In the genomic region with DNA sequence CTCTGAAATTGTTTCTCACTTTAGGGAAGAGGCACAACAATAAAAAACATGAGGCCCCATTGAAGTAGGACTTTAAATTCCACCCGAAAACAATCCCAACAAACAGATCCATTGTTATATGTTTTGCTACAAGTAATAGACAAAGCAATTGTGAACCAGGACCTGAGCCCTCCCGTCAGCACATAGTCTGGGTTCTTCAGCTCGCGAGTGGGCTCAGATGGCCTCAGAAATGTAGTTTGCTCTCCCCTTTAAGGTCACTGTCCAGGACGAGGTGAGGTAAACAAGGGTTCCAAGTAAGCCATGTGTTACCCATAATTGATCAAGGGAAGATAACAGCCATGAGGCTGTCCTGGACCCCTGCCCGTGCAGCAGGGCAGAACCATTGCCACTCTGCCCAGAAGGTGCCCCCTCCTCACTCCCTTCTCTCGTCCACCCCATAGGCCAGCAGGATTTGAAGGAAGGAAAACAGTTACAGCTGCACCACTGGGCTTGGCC, we compare ENCODE assay signal across 30 cellular contexts.
DNase-seq lines count a peak whose midpoint lies in the region; ATAC-seq and TF ChIP-seq lines count a peak whose summit lies in the region.
"Had no signal": no experiment of that assay in that cellular context is flagged by ENCODE, and none has a peak within 500 bp of the region (broad histone marks: within the 10 kb centered on the region; RNA-seq: fewer than 3 reads in every experiment).

No MANE protein-coding gene starts in this region.

- H3K4me3 ChIP-seq in SK-N-SH (ENCODE audit: low read depth in 2 of 2, low read length in 1 of 2): no peak overlapping the region
- H3K4me3 ChIP-seq: HAP-1, heart right ventricle, lung, mucosa of descending colon had no signal

- no peaks in the 10 kb centered on the region for H3K9me2 ChIP-seq in SK-N-SH

- no peaks in the 10 kb centered on the region for H4K20me1 ChIP-seq in SK-N-SH (ENCODE audit: insufficient read depth)

- H3K4me3 Mint-ChIP-seq in type B pancreatic cell (no peak overlapping the region), glutamatergic neuron (ENCODE audit: unreplicated experiment) (no peak overlapping the region)
- H3K4me3 Mint-ChIP-seq: activated naive CD8-positive, alpha-beta T cell treated with anti-CD3 and anti-CD28 coated beads for 36 hours; dendritic cell treated with granulocyte-macrophage colony-stimulating factor and Interleukin-4, amounts not matched to agents 40 ng/mL and 50 ng/mL, for 4 days; endodermal cell; stimulated activated effector memory CD8-positive, alpha-beta T cell treated with anti-CD3 and anti-CD28 coated beads, Interleukin-12 subunit alpha, Interleukin-12 subunit beta, amount 100 ng/mL, for 72 hours had no signal

- no peaks in the 10 kb centered on the region for H3K36me3 ChIP-seq in SK-N-SH (replicated peaks in 1 of 2; ENCODE audit: control insufficient read depth in 1 of 2, insufficient read depth in 2 of 2, low read length in 1 of 2)
- H3K36me3 ChIP-seq: HAP-1, heart right ventricle had no signal

- POLR2A ChIA-PET in SK-N-SH (lab: Yijun Ruan, JAX): no interaction called here

- H3K9ac ChIP-seq in SK-N-SH: no peak overlapping the region

- H3K9me3 Mint-ChIP-seq in type B pancreatic cell (no peaks in the 10 kb centered on the region), glutamatergic neuron (ENCODE audit: unreplicated experiment) (no peaks in the 10 kb centered on the region)
- H3K9me3 Mint-ChIP-seq: activated naive CD8-positive, alpha-beta T cell treated with anti-CD3 and anti-CD28 coated beads for 36 hours; dendritic cell treated with granulocyte-macrophage colony-stimulating factor and Interleukin-4, amounts not matched to agents 40 ng/mL and 50 ng/mL, for 4 days; endodermal cell; stimulated activated effector memory CD8-positive, alpha-beta T cell treated with anti-CD3 and anti-CD28 coated beads, Interleukin-12 subunit alpha, Interleukin-12 subunit beta, amount 100 ng/mL, for 72 hours had no signal

- TF ChIP-seq CTCF in SK-N-SH (IDR thresholded peaks at IDR 0.05) (no peak), type B pancreatic cell (conservative IDR thresholded peaks at IDR 0.05) (no peak), glutamatergic neuron (IDR thresholded peaks at IDR 0.05; ENCODE audit: partially characterized antibody, unreplicated experiment) (no peak)

- H3K27me3 Mint-ChIP-seq in type B pancreatic cell (peaks cover 5% of the 10 kb centered on the region), glutamatergic neuron (ENCODE audit: unreplicated experiment) (no peaks in the 10 kb centered on the region)
- H3K27me3 Mint-ChIP-seq: dendritic cell treated with granulocyte-macrophage colony-stimulating factor and Interleukin-4, amounts not matched to agents 40 ng/mL and 50 ng/mL, for 4 days had no signal

- no peak for TF ChIP-seq RAD21 in SK-N-SH (IDR thresholded peaks at IDR 0.05; ENCODE audit: low read length)

- no peak overlapping the region for H3K27ac ChIP-seq in SK-N-SH (ENCODE audit: low read depth in 2 of 2, low read length in 1 of 2)
- H3K27ac ChIP-seq: C4-2B, heart right ventricle had no signal

- H3K4me1 ChIP-seq in SK-N-SH (ENCODE audit: control insufficient read depth in 1 of 2, insufficient read depth in 2 of 2, low read depth in 1 of 2, low read length in 1 of 2): peaks cover 0 to 7% of the 10 kb centered on the region in 2 experiments; a peak in 1 of 4 replicates
- H3K4me1 ChIP-seq: Caco-2 had no signal

- no peaks in the 10 kb centered on the region for H3K9me3 ChIP-seq in SK-N-SH
- H3K9me3 ChIP-seq: Caco-2, HAP-1, heart right ventricle, mucosa of descending colon had no signal

- H3K27ac Mint-ChIP-seq in type B pancreatic cell (peak overlapping the region; percentile 43), glutamatergic neuron (ENCODE audit: unreplicated experiment) (no peak overlapping the region)
- H3K27ac Mint-ChIP-seq: activated naive CD8-positive, alpha-beta T cell treated with anti-CD3 and anti-CD28 coated beads for 36 hours; dendritic cell treated with granulocyte-macrophage colony-stimulating factor and Interleukin-4, amounts not matched to agents 40 ng/mL and 50 ng/mL, for 4 days; endodermal cell; progenitor cell of endocrine pancreas; stimulated activated effector memory CD8-positive, alpha-beta T cell treated with anti-CD3 and anti-CD28 coated beads, Interleukin-12 subunit alpha, Interleukin-12 subunit beta, amount 100 ng/mL, for 72 hours had no signal

- H3K4me1 Mint-ChIP-seq in type B pancreatic cell (ENCODE audit: unreplicated experiment) (no peaks in the 10 kb centered on the region), glutamatergic neuron (ENCODE audit: low read depth, unreplicated experiment) (no peaks in the 10 kb centered on the region)
- H3K4me1 Mint-ChIP-seq: endodermal cell had no signal

- WGBS in SK-N-SH (ENCODE audit: low lambda C conversion rate): 44% methylated on average over 7 of the region's 7 CpGs

- H3K36me3 Mint-ChIP-seq in type B pancreatic cell: no peaks in the 10 kb centered on the region
- peaks cover 6% of the 10 kb centered on the region for H3K36me3 Mint-ChIP-seq in glutamatergic neuron (ENCODE audit: unreplicated experiment)
- H3K36me3 Mint-ChIP-seq: activated naive CD8-positive, alpha-beta T cell treated with anti-CD3 and anti-CD28 coated beads for 36 hours; stimulated activated effector memory CD8-positive, alpha-beta T cell treated with anti-CD3 and anti-CD28 coated beads, Interleukin-12 subunit alpha, Interleukin-12 subunit beta, amount 100 ng/mL, for 72 hours had no signal

- H3F3A ChIP-seq in SK-N-SH (replicated peaks; ENCODE audit: insufficient read depth): no peaks in the 10 kb centered on the region

- DNase-seq in SK-N-SH (peak; percentile 53), inferior parietal cortex (ENCODE audit: extremely low spot score) (peak; percentile 76), pons (ENCODE audit: low spot score) (peak; percentile 94), type B pancreatic cell (ENCODE audit: extremely low spot score, unreplicated experiment) (no peak), glutamatergic neuron (no peak), NCI-H524 treated with DMSO at 0.1 percent for 48 hours (lab: John Stamatoyannopoulos, UW) (no peak)
- DNase-seq: 8988T; activated CD4-positive, alpha-beta T cell treated with anti-CD3 and anti-CD28 coated beads for 4 hours; activated effector memory CD4-positive, alpha-beta T cell treated with anti-CD3 and anti-CD28 coated beads, Interleukin-2, amount 50 U/mL, for 16 hours; activated naive CD8-positive, alpha-beta T cell treated with anti-CD3 and anti-CD28 coated beads for 36 hours; Caco-2; central memory CD4-positive, alpha-beta T cell; endodermal cell; heart right ventricle; MM.1S; mucosa of descending colon; NCI-H1930; NCI-H2171 treated with DMSO at 0.1 percent for 48 hours; NCI-H510A treated with DMSO at 0.1 percent for 48 hours; Right ventricle myocardium superior; stimulated activated CD4-positive, alpha-beta T cell treated with anti-CD3 and anti-CD28 coated beads, Interleukin-15, amount 100 ng/mL, for 24 hours had no signal

- H3K27me3 ChIP-seq in SK-N-SH (ENCODE audit: insufficient read depth): no peaks in the 10 kb centered on the region
- H3K27me3 ChIP-seq: heart right ventricle had no signal

- CTCF ChIA-PET in SK-N-SH (lab: Yijun Ruan, JAX): no interaction called here

- H3K4me2 ChIP-seq in SK-N-SH: no peak overlapping the region

- TF ChIP-seq EP300 in SK-N-SH (IDR thresholded peaks at IDR 0.05; ENCODE audit: borderline replicate concordance in 1 of 2, low read depth in 1 of 2, low read length in 1 of 2): no peak

- no peak for ATAC-seq in SK-N-SH treated with all-trans-retinoic acid at 6 μM for 48 hours
- ATAC-seq in HG02678 (IDR thresholded peaks at IDR 0.05; ENCODE audit: unreplicated experiment): no peak
- ATAC-seq: esophagus mucosa, mucosa of descending colon had no signal

- no peak overlapping the region for H2AFZ ChIP-seq in SK-N-SH (ENCODE audit: low read depth)

- no peaks in the 10 kb centered on the region for H3K79me2 ChIP-seq in SK-N-SH (ENCODE audit: insufficient read depth)

TF ChIP-seq in SK-N-SH, 30 proteins besides CTCF, POLR2A, EP300 and RAD21:
- peak; percentile 59 for TF ChIP-seq GATA2 (CRISPR knock-in tag; IDR thresholded peaks at IDR 0.05)
- TF ChIP-seq YY1 (IDR thresholded peaks at IDR 0.05; ENCODE audit: low read depth): no peak

TF ChIP-seq in SK-N-SH treated with all-trans-retinoic acid at 6 μM for 48 hours, 23 proteins besides CTCF, POLR2A, EP300 and RAD21:
- TF ChIP-seq ISL1 (CRISPR knock-in tag; IDR thresholded peaks at IDR 0.05) (no peak), ZNF8 (CRISPR knock-in tag; IDR thresholded peaks at IDR 0.05) (no peak), ZFP30 (CRISPR knock-in tag; IDR thresholded peaks at IDR 0.05) (no peak), ZNF70 (CRISPR knock-in tag; IDR thresholded peaks at IDR 0.05) (no peak), SNAI2 (CRISPR knock-in tag; IDR thresholded peaks at IDR 0.05) (no peak), ZNF565 (CRISPR knock-in tag; conservative IDR thresholded peaks at IDR 0.05; ENCODE audit: low read depth) (no peak), ZC3H10 (CRISPR knock-in tag; IDR thresholded peaks at IDR 0.05) (no peak), ARNTL (CRISPR knock-in tag; IDR thresholded peaks at IDR 0.05; ENCODE audit: borderline replicate concordance, low read depth) (no peak)

Comparison
In these comparisons a context has a peak if more than half of its experiments do, and no peak if none do; other contexts are left out.
1. DNase-seq: peak in SK-N-SH (single experiment), inferior parietal cortex (single experiment) and pons (single experiment); none in type B pancreatic cell (single experiment), glutamatergic neuron (single experiment) and NCI-H524 treated with DMSO at 0.1 percent for 48 hours (single experiment).